Comparison of ENCODE assay signal across 20 cellular contexts in genomic region chr5:112063878-112064615, GRCh38.
"Had no signal": no experiment of that assay in that cellular context is flagged by ENCODE, and none has a peak within 500 bp of the region (broad histone marks: within the 10 kb centered on the region; RNA-seq: fewer than 3 reads in every experiment).

No MANE protein-coding gene starts in this region.

- H3K4me3 ChIP-seq: spleen, tibial artery, upper lobe of left lung, uterus had no signal

- DNase-seq: dermis blood vessel endothelial cell; erythroblast; foreskin keratinocyte; head of caudate nucleus; hippocampal formation; kidney glomerular epithelial cell; mesendoderm; naive thymus-derived CD4-positive, alpha-beta T cell; posterior cingulate gyrus; spleen; stimulated activated CD4-positive, alpha-beta T cell treated with anti-CD3 and anti-CD28 coated beads, Interleukin-15, amount 100 ng/mL, for 24 hours; stimulated activated CD4-positive, alpha-beta T cell treated with anti-CD3 and anti-CD28 coated beads, Interleukin-1b, Interleukin-23, amount 100 ng/mL, for 48 hours; stimulated activated CD4-positive, alpha-beta T cell treated with anti-CD3 and anti-CD28 coated beads, Interleukin-4, amount 100 ng/mL, for 24 hours; tibial artery; upper lobe of left lung; uterus had no signal

- H3K4me3 Mint-ChIP-seq: naive thymus-derived CD4-positive, alpha-beta T cell; stimulated activated memory B cell treated with anti-CD40 and anti-IgM and Interleukin-4, amounts not matched to agents 10 μg/mL and 1 μg/mL and 100 μg/mL, for 72 hours; stimulated activated naive CD8-positive, alpha-beta T cell treated with anti-CD3 and anti-CD28 coated beads, Interleukin-15, Interleukin-2, amounts not matched to agents 100 ng/mL and 50 ng/mL, for 24 hours had no signal

- H3K27ac Mint-ChIP-seq: naive thymus-derived CD4-positive, alpha-beta T cell; stimulated activated memory B cell treated with anti-CD40 and anti-IgM and Interleukin-4, amounts not matched to agents 10 μg/mL and 1 μg/mL and 100 μg/mL, for 72 hours; stimulated activated naive CD8-positive, alpha-beta T cell treated with anti-CD3 and anti-CD28 coated beads, Interleukin-15, Interleukin-2, amounts not matched to agents 100 ng/mL and 50 ng/mL, for 24 hours had no signal

- H3K27ac ChIP-seq: foreskin keratinocyte, neutrophil, spleen, tibial artery, upper lobe of left lung, uterus had no signal

- H3K9me3 Mint-ChIP-seq: stimulated activated memory B cell treated with anti-CD40 and anti-IgM and Interleukin-4, amounts not matched to agents 10 μg/mL and 1 μg/mL and 100 μg/mL, for 72 hours; stimulated activated naive CD8-positive, alpha-beta T cell treated with anti-CD3 and anti-CD28 coated beads, Interleukin-15, Interleukin-2, amounts not matched to agents 100 ng/mL and 50 ng/mL, for 24 hours had no signal

- H3K4me1 Mint-ChIP-seq: naive thymus-derived CD4-positive, alpha-beta T cell; stimulated activated memory B cell treated with anti-CD40 and anti-IgM and Interleukin-4, amounts not matched to agents 10 μg/mL and 1 μg/mL and 100 μg/mL, for 72 hours had no signal

- H3K27me3 Mint-ChIP-seq: stimulated activated memory B cell treated with anti-CD40 and anti-IgM and Interleukin-4, amounts not matched to agents 10 μg/mL and 1 μg/mL and 100 μg/mL, for 72 hours; stimulated activated naive CD8-positive, alpha-beta T cell treated with anti-CD3 and anti-CD28 coated beads, Interleukin-15, Interleukin-2, amounts not matched to agents 100 ng/mL and 50 ng/mL, for 24 hours had no signal

- H3K36me3 ChIP-seq: neutrophil, spleen, tibial artery, upper lobe of left lung, uterus had no signal

- H3K36me3 Mint-ChIP-seq: naive thymus-derived CD4-positive, alpha-beta T cell; stimulated activated memory B cell treated with anti-CD40 and anti-IgM and Interleukin-4, amounts not matched to agents 10 μg/mL and 1 μg/mL and 100 μg/mL, for 72 hours had no signal

- H3K27me3 ChIP-seq: neutrophil, spleen, tibial artery, upper lobe of left lung, uterus had no signal

- ATAC-seq: foreskin keratinocyte; naive thymus-derived CD4-positive, alpha-beta T cell; sciatic nerve; stimulated activated memory B cell treated with anti-CD40 and anti-IgM and Interleukin-4, amounts not matched to agents 10 μg/mL and 1 μg/mL and 100 μg/mL, for 72 hours had no signal

- H3K9me3 ChIP-seq: neutrophil, spleen, tibial artery, upper lobe of left lung, uterus had no signal

- H3K4me1 ChIP-seq: foreskin keratinocyte, spleen, tibial artery, upper lobe of left lung, uterus had no signal
